In the genomic region with DNA sequence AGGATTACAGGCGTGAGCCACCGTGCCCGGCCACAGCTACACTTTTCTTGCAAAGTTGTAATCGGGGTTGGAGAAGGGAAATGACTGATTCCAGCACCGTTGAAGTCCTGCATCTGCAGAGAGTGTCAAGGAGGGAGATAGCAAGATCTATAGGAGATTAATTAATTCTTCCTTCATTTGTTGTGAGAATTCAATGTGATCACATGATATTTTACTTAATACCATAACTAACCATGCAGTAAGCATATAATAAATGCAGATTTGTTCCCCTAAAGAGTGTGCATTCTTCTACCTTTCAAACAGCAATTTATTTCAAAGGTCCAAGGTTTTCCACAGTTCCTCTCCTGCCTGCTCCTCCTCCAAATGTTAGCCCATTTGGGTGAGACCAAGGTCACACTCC, we compare ENCODE assay signal across 8 cellular contexts.
"Had no signal": no experiment of that assay in that cellular context is flagged by ENCODE, and none has a peak within 500 bp of the region (broad histone marks: within the 10 kb centered on the region; RNA-seq: fewer than 3 reads in every experiment).

No MANE protein-coding gene starts in this region.

- FAIRE-seq: H1, H54, HTR-8/SVneo had no signal

- H2AFZ ChIP-seq: GM23338 had no signal

- DNase-seq: H9, HCEC 1CT, KBM-7 had no signal

- H3K27ac ChIP-seq: KMS-11 had no signal

- H3K4me3 ChIP-seq: GM23338 had no signal

- H3K4me2 ChIP-seq: GM23338, KMS-11 had no signal

- ATAC-seq: GM23338 had no signal

- H3K9ac ChIP-seq: KMS-11 had no signal
